ENCODE assay signal across 32 cellular contexts in genomic region chr19:5609881-5610280, GRCh38. TPM values are rescaled to one million over a fixed set of nuclear protein-coding genes. Genes with fewer than 3 reads are reported as not detected.
"Had no signal": no experiment of that assay in that cellular context is flagged by ENCODE, and none has a peak within 500 bp of the region (broad histone marks: within the 10 kb centered on the region; RNA-seq: fewer than 3 reads in every experiment).

No MANE protein-coding gene starts in this region.

- H3K4me3 Mint-ChIP-seq: activated CD4-positive, alpha-beta memory T cell treated with anti-CD3 and anti-CD28 coated beads, Interleukin-2, amount 10 ng/mL, durations not matched to agents 7 days and 5 days; activated CD4-positive, alpha-beta T cell treated with anti-CD3 and anti-CD28 coated beads for 36 hours; activated CD4-positive, alpha-beta T cell treated with anti-CD3 and anti-CD28 coated beads, Interleukin-2, amount 10 ng/mL, durations not matched to agents 24 days and 14 days; activated naive CD8-positive, alpha-beta T cell; activated T-helper 1 cell treated with anti-CD3 and anti-CD28 coated beads, Interleukin-12 subunit alpha, Interleukin-12 subunit beta, Interleukin-2, Interleukin-4 antibody, amounts not matched to agents 30 ng/mL and 10 ng/mL and 1 ng/mL, durations not matched to agents 14 hours and 24 hours and 36 hours; T-cell; T-helper 1 cell treated with Interleukin-12 subunit alpha and Interleukin-12 subunit beta and Interleukin-4 antibody, amounts not matched to agents 30 μg/mL and 1 μg/mL, for 36 hours; T-helper 2 cell treated with Interferon-gamma antibody and Interleukin-4, amounts not matched to agents 5 μg/mL and 100 μg/mL, for 36 hours had no signal

- H3K27me3 ChIP-seq: body of pancreas, colonic mucosa, esophagus squamous epithelium, heart left ventricle had no signal

- H3K9me3 Mint-ChIP-seq: activated CD4-positive, alpha-beta memory T cell treated with anti-CD3 and anti-CD28 coated beads, Interleukin-2, amount 10 ng/mL, durations not matched to agents 7 days and 5 days; activated CD4-positive, alpha-beta T cell treated with anti-CD3 and anti-CD28 coated beads, Interleukin-2, amount 10 ng/mL, durations not matched to agents 24 days and 14 days; activated T-helper 1 cell treated with anti-CD3 and anti-CD28 coated beads, Interleukin-12 subunit alpha, Interleukin-12 subunit beta, Interleukin-2, Interleukin-4 antibody, amounts not matched to agents 30 ng/mL and 10 ng/mL and 1 ng/mL, durations not matched to agents 14 hours and 24 hours and 36 hours; activated T-helper 2 cell treated with anti-CD3 and anti-CD28 coated beads, Interferon-gamma antibody, Interleukin-2, Interleukin-4, amounts not matched to agents 10 μg/mL and 5 μg/mL and 100 μg/mL, durations not matched to agents 14 hours and 24 hours and 36 hours; T-cell; T-helper 1 cell treated with Interleukin-12 subunit alpha and Interleukin-12 subunit beta and Interleukin-4 antibody, amounts not matched to agents 30 μg/mL and 1 μg/mL, for 36 hours; T-helper 2 cell treated with Interferon-gamma antibody and Interleukin-4, amounts not matched to agents 5 μg/mL and 100 μg/mL, for 36 hours had no signal

- FAIRE-seq: frontal cortex had no signal

- DNase-seq: activated CD4-positive, alpha-beta memory T cell treated with anti-CD3 and anti-CD28 coated beads, Interleukin-2, amount 10 ng/mL, durations not matched to agents 7 days and 5 days; activated CD4-positive, alpha-beta T cell treated with anti-CD3 and anti-CD28 coated beads for 36 hours; activated CD4-positive, alpha-beta T cell treated with anti-CD3 and anti-CD28 coated beads, Interleukin-2, amount 10 ng/mL, durations not matched to agents 24 days and 14 days; activated CD4-positive, CD25-positive, alpha-beta regulatory T cell; activated CD4-positive, CD25-positive, alpha-beta regulatory T cell treated with anti-CD3 and anti-CD28 coated beads, Interleukin-2, amount 50 U/mL, for 72 hours; activated CD8-positive, alpha-beta memory T cell treated with anti-CD3 and anti-CD28 coated beads, Interleukin-2, amount 50 U/mL, for 48 hours; activated gamma-delta T cell treated with Interleukin-2 at 50 U/mL for 16 hours; activated naive CD4-positive, alpha-beta T cell treated with anti-CD3 and anti-CD28 coated beads, Interleukin-2, amount 50 U/mL, for 16 hours; activated naive CD4-positive, alpha-beta T cell treated with Interleukin-2 at 50 U/mL for 16 hours; activated T-cell treated with anti-CD3 and anti-CD28 coated beads, Interleukin-2, amount 50 U/mL, for 48 hours; amniotic stem cell; anterior cingulate cortex; body of pancreas; caudate nucleus; cerebellar nuclear complex; colonic mucosa; effector CD8-positive, alpha-beta T cell; esophagus squamous epithelium; glutamatergic neuron; heart left ventricle; SW 1271; T-cell; T1000 had no signal

- H3K27ac ChIP-seq: colonic mucosa, epithelial cell of prostate, esophagus squamous epithelium, heart left ventricle had no signal

- ATAC-seq: activated CD4-positive, alpha-beta T cell treated with anti-CD3 and anti-CD28 coated beads for 36 hours; body of pancreas; heart left ventricle; T-cell had no signal

- H3K27me3 Mint-ChIP-seq: activated CD4-positive, alpha-beta memory T cell treated with anti-CD3 and anti-CD28 coated beads, Interleukin-2, amount 10 ng/mL, durations not matched to agents 7 days and 5 days; activated CD4-positive, alpha-beta T cell treated with anti-CD3 and anti-CD28 coated beads for 36 hours; activated CD4-positive, alpha-beta T cell treated with anti-CD3 and anti-CD28 coated beads, Interleukin-2, amount 10 ng/mL, durations not matched to agents 24 days and 14 days; activated naive CD8-positive, alpha-beta T cell; T-cell had no signal

- H3K4me1 ChIP-seq: body of pancreas, colonic mucosa, esophagus squamous epithelium had no signal

- H3K27ac Mint-ChIP-seq: activated CD4-positive, alpha-beta memory T cell treated with anti-CD3 and anti-CD28 coated beads, Interleukin-2, amount 10 ng/mL, durations not matched to agents 7 days and 5 days; activated CD4-positive, alpha-beta T cell treated with anti-CD3 and anti-CD28 coated beads for 36 hours; activated CD4-positive, alpha-beta T cell treated with anti-CD3 and anti-CD28 coated beads, Interleukin-2, amount 10 ng/mL, durations not matched to agents 24 days and 14 days; activated naive CD8-positive, alpha-beta T cell; activated T-helper 1 cell treated with anti-CD3 and anti-CD28 coated beads, Interleukin-12 subunit alpha, Interleukin-12 subunit beta, Interleukin-2, Interleukin-4 antibody, amounts not matched to agents 30 ng/mL and 10 ng/mL and 1 ng/mL, durations not matched to agents 14 hours and 24 hours and 36 hours; activated T-helper 2 cell treated with anti-CD3 and anti-CD28 coated beads, Interferon-gamma antibody, Interleukin-2, Interleukin-4, amounts not matched to agents 10 μg/mL and 5 μg/mL and 100 μg/mL, durations not matched to agents 14 hours and 24 hours and 36 hours; T-cell; T-helper 1 cell treated with Interleukin-12 subunit alpha and Interleukin-12 subunit beta and Interleukin-4 antibody, amounts not matched to agents 30 μg/mL and 1 μg/mL, for 36 hours; T-helper 2 cell treated with Interferon-gamma antibody and Interleukin-4, amounts not matched to agents 5 μg/mL and 100 μg/mL, for 36 hours had no signal

- H3K4me3 ChIP-seq: body of pancreas, colonic mucosa, esophagus squamous epithelium, heart left ventricle had no signal

- H3K9me3 ChIP-seq: body of pancreas, colonic mucosa, esophagus squamous epithelium, heart left ventricle had no signal

RNA-seq across cellular contexts. Expression of gene TINCR, which starts 42.1 kb away (rescaled TPM):
- total RNA-seq: dermis microvascular lymphatic vessel endothelial cell, fibroblast of villous mesenchyme had no signal
